ENCODE assay signal across 10 cellular contexts in genomic region chr3:188212308-188212969, GRCh38. TPM values are rescaled to one million over a fixed set of nuclear protein-coding genes. Genes with fewer than 3 reads are reported as not detected.
DNase-seq lines count a peak whose midpoint lies in the region; ATAC-seq lines count a peak whose summit lies in the region.
"Had no signal": no experiment of that assay in that cellular context is flagged by ENCODE, and none has a peak within 500 bp of the region (broad histone marks: within the 10 kb centered on the region; RNA-seq: fewer than 3 reads in every experiment).

No MANE protein-coding gene starts in this region.

- H3K36me3 Mint-ChIP-seq in effector memory CD8-positive, alpha-beta T cell (ENCODE audit: insufficient read depth) = peaks cover 3% of the 10 kb centered on the region

- no peaks in the 10 kb centered on the region for H3K27me3 Mint-ChIP-seq in effector memory CD8-positive, alpha-beta T cell

- no peak overlapping the region for H3K4me3 Mint-ChIP-seq in effector memory CD8-positive, alpha-beta T cell

- 50 to 61% methylated on average over 4 to 5 of the region's 9 CpGs for WGBS in mesodermal cell (ENCODE audit: insufficient coverage in 2 of 2), 2 experiments

- H3K4me3 ChIP-seq in mesodermal cell (ENCODE audit: extremely low read depth, insufficient read depth, low read length, poor library complexity, severe bottlenecking) = peak overlapping the region; percentile 26

- H3K9me3 Mint-ChIP-seq in effector memory CD8-positive, alpha-beta T cell = no peaks in the 10 kb centered on the region

- peak; percentile 19 for DNase-seq in NCI-H2029 (lab: John Stamatoyannopoulos, UW)
- DNase-seq in NCI-H2029 treated with DMSO at 0.1 percent for 48 hours (lab: John Stamatoyannopoulos, UW) = no peak
- no peak for DNase-seq in effector memory CD8-positive, alpha-beta T cell
- peak; percentile 47 for DNase-seq in ureter (ENCODE audit: low spot score)
- DNase-seq: activated effector memory CD4-positive, alpha-beta T cell treated with Interleukin-2 at 50 U/mL for 16 hours; head of caudate nucleus had no signal

- H3K4me1 Mint-ChIP-seq in effector memory CD8-positive, alpha-beta T cell (ENCODE audit: low read depth in 2 of 2) = peaks cover 16% of the 10 kb centered on the region in 2 donors

- no peak for ATAC-seq in effector memory CD8-positive, alpha-beta T cell (replicated peaks)
- ATAC-seq in HG02981 (IDR thresholded peaks at IDR 0.05; ENCODE audit: unreplicated experiment) = no peak
- no peak for ATAC-seq in HG03135 (IDR thresholded peaks at IDR 0.05; ENCODE audit: unreplicated experiment)
- no peak for ATAC-seq in HG02840 (IDR thresholded peaks at IDR 0.05; ENCODE audit: low FRiP score, unreplicated experiment)

- peak overlapping the region; percentile 29 to 59 for H3K27ac Mint-ChIP-seq in effector memory CD8-positive, alpha-beta T cell

- H3K27ac ChIP-seq in mesodermal cell (ENCODE audit: low read depth, low read length, severe bottlenecking) = peak overlapping the region; percentile 72

- H3K4me1 ChIP-seq in mesodermal cell (ENCODE audit: control insufficient read depth, insufficient read depth, low read length, poor library complexity, severe bottlenecking) = peaks cover 48% of the 10 kb centered on the region

- peaks cover 69% of the 10 kb centered on the region for H3K36me3 ChIP-seq in mesodermal cell (ENCODE audit: control insufficient read depth, insufficient read depth, low read length)

- H3K9me3 ChIP-seq in mesodermal cell (ENCODE audit: control insufficient read depth, low read length) = no peaks in the 10 kb centered on the region

RNA-seq across cellular contexts. Expression of gene LPP, which starts 58.5 kb away (rescaled TPM):
- 33.5 TPM for polyA plus RNA-seq in mesodermal cell (2013, experiment 1 of 2)
- polyA plus RNA-seq in mesodermal cell (2013, experiment 2 of 2) = 23.0 TPM
- 560 TPM for total RNA-seq in ureter

Comparison
In these comparisons a context has a peak if more than half of its experiments do, and no peak if none do; other contexts are left out.
1. DNase-seq: peak in NCI-H2029 (single experiment) and ureter (single experiment); none in NCI-H2029 treated with DMSO at 0.1 percent for 48 hours (single experiment) and effector memory CD8-positive, alpha-beta T cell (0 of 3).